14 cellular contexts compared by ENCODE assay signal in genomic region chr11:132258865-132259264, GRCh38.
DNase-seq lines count a peak whose midpoint lies in the region; TF ChIP-seq lines count a peak whose summit lies in the region.
"Had no signal": no experiment of that assay in that cellular context is flagged by ENCODE, and none has a peak within 500 bp of the region (broad histone marks: within the 10 kb centered on the region; RNA-seq: fewer than 3 reads in every experiment).

No MANE protein-coding gene starts in this region.

- TF ChIP-seq CTCF in choroid plexus epithelial cell (conservative IDR thresholded peaks at IDR 0.05; ENCODE audit: low read depth, low read length), result no peak
- no peak for TF ChIP-seq CTCF in neural cell (IDR thresholded peaks at IDR 0.05; ENCODE audit: poor library complexity, severe bottlenecking)
- TF ChIP-seq CTCF in spleen (IDR thresholded peaks at IDR 0.05 in 8 of 11, conservative IDR thresholded peaks at IDR 0.05 in 3 of 11), result no peak

- intact Hi-C loops in spleen (cut with DNase I; ENCODE audit: low total_unique reads), result no loop called here

- H3K4me3 ChIP-seq in choroid plexus epithelial cell (ENCODE audit: low read depth, low read length), result no peak overlapping the region
- no peak overlapping the region for H3K4me3 ChIP-seq in neural cell (ENCODE audit: low read length)
- H3K4me3 ChIP-seq in spleen, result no peak overlapping the region
- H3K4me3 ChIP-seq: GM12878, Peyer's patch had no signal

- H3F3A ChIP-seq in neural cell (ENCODE audit: insufficient read depth, low read length, poor library complexity, severe bottlenecking), result no peaks in the 10 kb centered on the region

- H3K27ac ChIP-seq in neural cell (ENCODE audit: low read length), result no peak overlapping the region
- no peak overlapping the region for H3K27ac ChIP-seq in spleen
- H3K27ac ChIP-seq: C4-2B, Peyer's patch had no signal

- no peak for TF ChIP-seq POLR2A in spleen (IDR thresholded peaks at IDR 0.05)

- H2AFZ ChIP-seq in neural cell (ENCODE audit: low read depth, low read length), result no peak overlapping the region

- H3K27me3 ChIP-seq in neural cell (ENCODE audit: insufficient read depth, low read depth, low read length), result no peaks in the 10 kb centered on the region
- peaks cover 0 to 6% (median 0%) of the 10 kb centered on the region in 7 donors for H3K27me3 ChIP-seq in spleen (replicated peaks in 1 of 7)
- H3K27me3 ChIP-seq: Peyer's patch had no signal

- no peak overlapping the region for H3K4me2 ChIP-seq in neural cell (ENCODE audit: low read length)

- WGBS in spleen, 5 donors, result 81 to 91% (median 88%) methylated on average over 1 of the region's 1 CpG

- no peaks in the 10 kb centered on the region for H3K9me2 ChIP-seq in neural cell (ENCODE audit: insufficient read depth, low read length)

- H4K20me1 ChIP-seq in neural cell (ENCODE audit: insufficient read depth), result no peaks in the 10 kb centered on the region

- no peak for TF ChIP-seq RAD21 in neural cell (conservative IDR thresholded peaks at IDR 0.05)

- H3K9me3 ChIP-seq in neural cell (ENCODE audit: low read length) (no peaks in the 10 kb centered on the region), spleen (no peaks in the 10 kb centered on the region)
- H3K9me3 ChIP-seq: Peyer's patch had no signal

- H3K4me1 ChIP-seq in spleen, result no peaks in the 10 kb centered on the region
- H3K4me1 ChIP-seq: Peyer's patch had no signal

- peak; percentile 2 for TF ChIP-seq EP300 in neural cell (conservative IDR thresholded peaks at IDR 0.05; ENCODE audit: poor library complexity, severe bottlenecking)

- H3K9ac ChIP-seq in neural cell (ENCODE audit: low read length), result no peak overlapping the region

- peak; percentile 41 for DNase-seq in EH (ENCODE audit: low read depth)
- DNase-seq in M059J (ENCODE audit: low read depth), result peak; percentile 7
- DNase-seq in choroid plexus epithelial cell (ENCODE audit: low read depth), result peak; percentile 23
- DNase-seq in NCI-H1436 treated with DMSO at 0.1 percent for 48 hours (lab: John Stamatoyannopoulos, UW), result no peak
- no peak for DNase-seq in NCI-H1694 (lab: John Stamatoyannopoulos, UW)
- no peak for DNase-seq in spleen
- no peak for DNase-seq in stimulated activated CD8-positive, alpha-beta memory T cell treated with anti-CD3 and anti-CD28 coated beads, Interleukin-4, amount 100 ng/mL, for 48 hours
- DNase-seq: H9, NCI-H1048, Peyer's patch, SHP77 treated with DMSO at 0.1 percent for 48 hours had no signal

- H3K36me3 ChIP-seq in neural cell (ENCODE audit: insufficient read depth, low read length) (no peaks in the 10 kb centered on the region), spleen (no peaks in the 10 kb centered on the region)
- H3K36me3 ChIP-seq: Peyer's patch had no signal

- no peaks in the 10 kb centered on the region for H3K79me2 ChIP-seq in neural cell (replicated peaks; ENCODE audit: insufficient read depth, low read length)

TF ChIP-seq in neural cell, 6 proteins besides CTCF, POLR2A, EP300 and RAD21:
- TF ChIP-seq EZH2 (IDR thresholded peaks at IDR 0.05; ENCODE audit: borderline replicate concordance, insufficient read depth, low read length, poor library complexity, severe bottlenecking) (no peak), TAF1 (IDR thresholded peaks at IDR 0.05; ENCODE audit: low read depth) (no peak), SMC3 (conservative IDR thresholded peaks at IDR 0.05; ENCODE audit: poor library complexity) (no peak), MXI1 (conservative IDR thresholded peaks at IDR 0.05; ENCODE audit: poor library complexity, severe bottlenecking) (no peak), REST (IDR thresholded peaks at IDR 0.05; ENCODE audit: borderline replicate concordance) (no peak), POLR2AphosphoS5 (IDR thresholded peaks at IDR 0.05) (no peak)

Comparison
In these comparisons a context has a peak if more than half of its experiments do, and no peak if none do; other contexts are left out.
1. DNase-seq: peak in EH (single experiment), M059J (single experiment) and choroid plexus epithelial cell (single experiment); none in NCI-H1436 treated with DMSO at 0.1 percent for 48 hours (single experiment), NCI-H1694 (single experiment), spleen (single experiment) and stimulated activated CD8-positive, alpha-beta memory T cell treated with anti-CD3 and anti-CD28 coated beads, Interleukin-4, amount 100 ng/mL, for 48 hours (single experiment).